ENCODE assay signal across 19 cellular contexts in genomic region chr18:22981274-22982133, GRCh38. TPM values are rescaled to one million over a fixed set of nuclear protein-coding genes. Genes with fewer than 3 reads are reported as not detected.
A peak's percentile ranks its signal among the peaks of the same experiment; 100 is the strongest.
DNase-seq lines count a peak whose midpoint lies in the region; ATAC-seq, FAIRE-seq and TF ChIP-seq lines count a peak whose summit lies in the region.
"Had no signal": no experiment of that assay in that cellular context is flagged by ENCODE, and none has a peak within 500 bp of the region (broad histone marks: within the 10 kb centered on the region; RNA-seq: fewer than 3 reads in every experiment).

No MANE protein-coding gene starts in this region.

- 71% methylated on average over 6 of the region's 6 CpGs for WGBS in GM12878 (ENCODE audit: insufficient coverage, insufficient replicate concordance, low lambda C conversion rate, missing lambda C conversion rate)

- H3K79me2 ChIP-seq in GM23338 (replicated peaks; ENCODE audit: insufficient read depth) (no peaks in the 10 kb centered on the region), GM12878 (ENCODE audit: control insufficient read depth, insufficient read depth, low read length) (no peaks in the 10 kb centered on the region)

- H3K36me3 Mint-ChIP-seq in CD14-positive monocyte (peaks cover 19 to 21% of the 10 kb centered on the region in 2 donors), GM23338 (ENCODE audit: low read depth) (peaks cover 23% of the 10 kb centered on the region), memory B cell (peaks cover 8% of the 10 kb centered on the region)
- H3K36me3 Mint-ChIP-seq: CD4-positive, CD25-positive, alpha-beta regulatory T cell had no signal

- TF ChIP-seq POLR2A in GM12878 (IDR thresholded peaks at IDR 0.05; ENCODE audit: low read depth, low read length) = no peak

- POLR2A ChIA-PET in GM12878 (lab: Charles Lee) = interaction anchor here (0.5 to 1.0 kb wide), 2 partner anchors 25 to 167 kb away, joined by 3 to 4 read pairs; no protein-coding TSS in a partner anchor

- no peak for TF ChIP-seq RAD21 in GM12878 (IDR thresholded peaks at IDR 0.05; ENCODE audit: insufficient read depth, low read depth, low read length)

- H3K9me3 Mint-ChIP-seq in CD14-positive monocyte (no peaks in the 10 kb centered on the region), GM23338 (no peaks in the 10 kb centered on the region; the same call in 2 of the 3 replicates), memory B cell (no peaks in the 10 kb centered on the region)
- H3K9me3 Mint-ChIP-seq: CD4-positive, CD25-positive, alpha-beta regulatory T cell had no signal

- FAIRE-seq in GM12878 (lab: Jason Lieb, UNC) (no peak), frontal cortex (lab: Jason Lieb, UNC) (no peak)

- TF ChIP-seq CTCF in CD14-positive monocyte (IDR thresholded peaks at IDR 0.05) (no peak), GM23338 (conservative IDR thresholded peaks at IDR 0.05; ENCODE audit: low read depth in 2 of 2) (no peak), GM12878 (IDR thresholded peaks at IDR 0.05 in 2 of 3, conservative IDR thresholded peaks at IDR 0.05 in 1 of 3; ENCODE audit: control insufficient read depth in 2 of 3, extremely low read depth in 1 of 3, insufficient read depth in 1 of 3, low read depth in 3 of 3, low read length in 3 of 3) (no peak), colonic mucosa (IDR thresholded peaks at IDR 0.05) (no peak)

- no peaks in the 10 kb centered on the region for H3K9me2 ChIP-seq in GM23338 (ENCODE audit: insufficient read depth)
- H3K9me2 ChIP-seq: SK-N-SH had no signal

- peak overlapping the region in 5 of 7 donors; percentile 7 to 68 (median 51) for H3K27ac Mint-ChIP-seq in CD14-positive monocyte
- H3K27ac Mint-ChIP-seq in GM23338 = no peak overlapping the region
- H3K27ac Mint-ChIP-seq in memory B cell = peak overlapping the region; percentile 42

- no TSS peak for BruUV-seq in GM12878 (replicated peaks; lab: Mats Ljungman, UMichigan)

- H3K4me3 Mint-ChIP-seq in CD14-positive monocyte (peak overlapping the region in 1 of 2 donors; percentile 22), GM23338 (no peak overlapping the region), memory B cell (peak overlapping the region; percentile 27)
- H3K4me3 Mint-ChIP-seq: CD4-positive, CD25-positive, alpha-beta regulatory T cell had no signal

- H3K4me3 ChIP-seq in GM23338 = no peak overlapping the region
- H3K4me3 ChIP-seq in GM12878 = no peak overlapping the region
- H3K4me3 ChIP-seq in colonic mucosa = no peak overlapping the region
- H3K4me3 ChIP-seq: HAP-1 had no signal

- H3K4me2 ChIP-seq in GM23338 (no peak overlapping the region), GM12878 (ENCODE audit: control insufficient read depth, insufficient read depth) (no peak overlapping the region)
- H3K4me2 ChIP-seq: SK-N-SH had no signal

- H3K9ac ChIP-seq in GM12878 (ENCODE audit: control insufficient read depth, insufficient read depth, low read length) = no peak overlapping the region
- H3K9ac ChIP-seq in colonic mucosa (ENCODE audit: low read depth in 2 of 2, low read length in 2 of 2) = no peak overlapping the region
- H3K9ac ChIP-seq: SK-N-SH had no signal

- H3K27ac ChIP-seq in GM23338 (ENCODE audit: low read depth) (peak overlapping the region; percentile 46; the same call in 1 of the 2 replicates), GM12878 (ENCODE audit: control insufficient read depth, insufficient read depth) (no peak overlapping the region), colonic mucosa (no peak overlapping the region)

- TF ChIP-seq EP300 in GM12878 (IDR thresholded peaks at IDR 0.05; ENCODE audit: borderline replicate concordance in 1 of 2, control insufficient read depth in 1 of 2, low read depth in 2 of 2, low read length in 2 of 2) = no peak

- H3K27me3 Mint-ChIP-seq in CD14-positive monocyte (ENCODE audit: low read depth in 3 of 3) = no peaks in the 10 kb centered on the region
- peaks cover 3% of the 10 kb centered on the region for H3K27me3 Mint-ChIP-seq in GM23338 (ENCODE audit: insufficient read depth, low read depth, poor library complexity)
- H3K27me3 Mint-ChIP-seq in memory B cell = no peaks in the 10 kb centered on the region
- H3K27me3 Mint-ChIP-seq: CD4-positive, CD25-positive, alpha-beta regulatory T cell had no signal

- peaks cover 10% of the 10 kb centered on the region for H3K4me1 Mint-ChIP-seq in CD14-positive monocyte
- peaks cover 10% of the 10 kb centered on the region; the same call in 2 of the 3 replicates for H3K4me1 Mint-ChIP-seq in GM23338
- peaks cover 16% of the 10 kb centered on the region for H3K4me1 Mint-ChIP-seq in memory B cell

- H3F3A ChIP-seq in GM23338 (replicated peaks; ENCODE audit: low read depth) = no peaks in the 10 kb centered on the region

- H3K36me3 ChIP-seq in GM23338 (ENCODE audit: insufficient read depth) = no peaks in the 10 kb centered on the region
- H3K36me3 ChIP-seq in GM12878 (ENCODE audit: control insufficient read depth in 2 of 2, insufficient read depth in 2 of 2, low read length in 1 of 2) = peaks cover 1 to 3% of the 10 kb centered on the region in 2 experiments; a peak in 3 of 4 replicates
- no peaks in the 10 kb centered on the region for H3K36me3 ChIP-seq in colonic mucosa

- H3K27me3 ChIP-seq in GM23338 (ENCODE audit: insufficient read depth) (no peaks in the 10 kb centered on the region), GM12878 (replicated peaks in 1 of 2; ENCODE audit: control insufficient read depth in 2 of 2, insufficient read depth in 2 of 2, low read length in 1 of 2) (no peaks in the 10 kb centered on the region), colonic mucosa (no peaks in the 10 kb centered on the region)

- RAD21 ChIA-PET in GM12878 (lab: Charles Lee; ENCODE audit: unreplicated experiment) = interaction anchor here (0.7 to 2.9 kb wide), 7 partner anchors 48 to 430 kb away, joined by 3 to 52 read pairs (median 3); partner anchors contain the start of gene RBBP8

- no peaks in the 10 kb centered on the region for H3K9me3 ChIP-seq in GM12878 (replicated peaks; ENCODE audit: control insufficient read depth, insufficient read depth, low read length)
- no peaks in the 10 kb centered on the region for H3K9me3 ChIP-seq in colonic mucosa
- H3K9me3 ChIP-seq: HAP-1, SK-N-SH had no signal

- H3K4me1 ChIP-seq in GM23338 (ENCODE audit: insufficient read depth) = no peaks in the 10 kb centered on the region
- H3K4me1 ChIP-seq in GM12878 (ENCODE audit: control insufficient read depth, insufficient read depth, low read length) = no peaks in the 10 kb centered on the region
- H3K4me1 ChIP-seq in colonic mucosa = no peaks in the 10 kb centered on the region

- SMC1A ChIA-PET in GM12878 (lab: Charles Lee; ENCODE audit: uncharacterized antibody, unreplicated experiment) = interaction anchor here (0.6 to 4.5 kb wide), 11 partner anchors 10 to 181 kb away, joined by 3 to 74 read pairs (median 4); partner anchors contain the start of gene RBBP8

- intact Hi-C loops in CD14-positive monocyte (cut with micrococcal nuclease) = loop anchor here in 1 of 2 donors (5.0 kb wide), 1 partner anchor 49 kb away; the partner anchor contains the start of gene RBBP8
- intact Hi-C loops in GM12878 (cut with micrococcal nuclease; ENCODE audit: unreplicated experiment) = loop anchor here (10.0 kb wide), 1 partner anchor 63 kb away; no protein-coding TSS in a partner anchor
- intact Hi-C loops in colonic mucosa (cut with DNase I) = loop anchor here (5.0 kb wide), 2 partner anchors 49 to 169 kb away; partner anchors contain the start of gene RBBP8

- in situ Hi-C loops in GM12878 (cut with MboI) = loop anchor here (5.0 kb wide), 1 partner anchor 179 kb away; no protein-coding TSS in a partner anchor

- no peak for DNase-seq in CD14-positive monocyte (ENCODE audit: low spot score)
- DNase-seq in GM23338 (ENCODE audit: low spot score) = no peak
- no peak for DNase-seq in GM12878 (ENCODE audit: low read depth, low spot score)
- DNase-seq in memory B cell (ENCODE audit: low spot score in 2 of 2) = no peak
- DNase-seq in frontal cortex (ENCODE audit: low spot score in 2 of 2) = no peak
- no peak for DNase-seq in colonic mucosa
- DNase-seq in nucleus accumbens (lab: John Stamatoyannopoulos, UW) = no peak
- DNase-seq: CD4-positive, CD25-positive, alpha-beta regulatory T cell; DND-41; GDM1; MV-4-11; NCI-H1436; NCI-H2081; NCI-H2227 treated with DMSO at 0.1 percent for 48 hours; NCI-H526 treated with DMSO at 0.1 percent for 48 hours; Right ventricle myocardium superior; SK-N-SH had no signal

- CTCF ChIA-PET in GM12878 (lab: Yijun Ruan, JAX) = interaction anchor here (0.6 to 5.0 kb wide), 13 partner anchors 10 to 430 kb away, joined by 3 to 103 read pairs (median 7); partner anchors contain the start of gene RBBP8

- no peak overlapping the region for H2AFZ ChIP-seq in GM23338
- H2AFZ ChIP-seq in GM12878 (ENCODE audit: control insufficient read depth, low read depth, low read length) = no peak overlapping the region

- H4K20me1 ChIP-seq in GM23338 (replicated peaks; ENCODE audit: insufficient read depth) (0 out of 2 replicates have a peak, but pooled peaks cover 4% of the 10 kb centered on the region), GM12878 (ENCODE audit: control insufficient read depth, insufficient read depth) (no peaks in the 10 kb centered on the region)

- ATAC-seq in GM23338 (no peak), GM12878 (peak; percentile 20), memory B cell (ENCODE audit: low read depth) (peak; percentile 47), GM18868 (IDR thresholded peaks at IDR 0.05; ENCODE audit: unreplicated experiment) (no peak)

TF ChIP-seq in GM12878, 131 proteins besides CTCF, POLR2A, EP300 and RAD21 (continues in another document):
- peak; percentile 39; the same call in 1 of the 2 replicates for TF ChIP-seq ATF7 (IDR thresholded peaks at IDR 0.05; ENCODE audit: low read depth)

RNA-seq across cellular contexts. Expression of gene RBBP8, which starts 48.4 kb away (rescaled TPM):
- polyA plus RNA-seq in CD14-positive monocyte (1 to 10 TPM; 5.8 to 9.6 TPM), GM23338 (2016; fragmentation: Nextera tagmentation; extraction: Ambion mirVana) (48.9 and 55.6 TPM in 2 replicates), GM12878 (2011; rRNA removed) (70.8 and 108 TPM in 2 replicates), GM12878 (2014; fragmentation: Illumina TruSeq; extraction: Trizol) (72.9 and 95.4 TPM in 2 replicates), GM12878 (2014; fragmentation: Nextera tagmentation; extraction: Ambion mirVana) (10 to 100 TPM; 49.4 to 59.5 TPM), GM12878 (2014; rRNA removed) (32.7 and 46.2 TPM in 2 replicates), GM12878 (2016; fragmentation: Nextera tagmentation; extraction: Ambion mirVana) (10 to 100 TPM; 70.8 to 81.4 TPM)
- 49.2 and 53.3 TPM in 2 replicates for total RNA-seq in GM23338 (2014; rRNA removed; shearing (Covaris generic))
- total RNA-seq in GM12878 (2013; cell fraction: nucleolus; rRNA removed) = 39.6 and 39.8 TPM in 2 replicates
- total RNA-seq in GM12878 (2014; rRNA removed) (53.8 and 83.5 TPM in 2 replicates), GM12878 (2014; rRNA removed; fragmentation: Illumina TruSeq; extraction: Trizol) (81.9 and 82.3 TPM in 2 replicates), GM12878 (2021) (65.0 and 66.6 TPM in 2 replicates), frontal cortex (26.9 TPM), colonic mucosa (10 to 100 TPM; 24.4 to 29.5 TPM)
- polyA plus RNA-seq in GM12878 (2011; ENCODE audit: low read depth) = 31.7 TPM
- polyA plus RNA-seq in GM12878 (2011; cell fraction: cytosol; rRNA removed) = 26.0 and 30.7 TPM in 2 replicates
- 19.7 and 22.3 TPM in 2 replicates for polyA plus RNA-seq in GM12878 (2011; cell fraction: nucleus; rRNA removed)
- 25.0 and 29.8 TPM in 2 replicates for polyA plus RNA-seq in GM12878 (2012)
- 33.2 and 61.9 TPM in 2 replicates for polyA minus RNA-seq in GM12878 (2011; rRNA and poly(A)+ RNA removed)
- 26.9 and 37.1 TPM in 2 replicates for polyA minus RNA-seq in GM12878 (2011; cell fraction: cytosol; rRNA and poly(A)+ RNA removed)
- 11.8 and 20.9 TPM in 2 replicates for polyA minus RNA-seq in GM12878 (2011; cell fraction: nucleus; rRNA and poly(A)+ RNA removed)

Comparison
In these comparisons a context has a peak if more than half of its experiments do, and no peak if none do; other contexts are left out.
1. ATAC-seq: peak in GM12878 (single experiment) and memory B cell (single experiment); none in GM23338 (single experiment) and GM18868 (single experiment).